22 cellular contexts compared by ENCODE assay signal in the genomic region with DNA sequence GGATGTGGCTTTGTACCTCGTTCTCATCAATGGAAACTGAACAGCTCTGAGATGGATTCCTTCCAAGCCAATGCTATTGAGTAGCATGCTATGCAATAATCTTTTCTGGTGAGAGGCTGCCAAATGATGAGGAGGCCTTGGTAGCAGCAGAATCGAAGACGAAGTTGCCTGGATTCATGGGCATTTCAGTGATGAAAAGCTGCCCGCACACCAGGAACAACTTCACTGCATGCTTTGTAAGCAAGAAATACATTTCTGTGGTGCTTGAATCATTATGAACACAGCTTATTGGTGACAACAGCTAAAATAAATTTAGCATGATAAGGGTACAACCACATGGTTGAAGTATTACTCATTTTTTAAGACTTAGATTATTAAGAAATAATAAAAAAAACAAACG.
"Had no signal": no experiment of that assay in that cellular context is flagged by ENCODE, and none has a peak within 500 bp of the region (broad histone marks: within the 10 kb centered on the region; RNA-seq: fewer than 3 reads in every experiment).

No MANE protein-coding gene starts in this region.

- H3K4me1 ChIP-seq: gastrocnemius medialis, lower lobe of right lung, parathyroid adenoma, prostate gland, testis, tibial nerve had no signal

- DNase-seq: dorsolateral prefrontal cortex; effector CD8-positive, alpha-beta T cell; gastrocnemius medialis; glutamatergic neuron; immature natural killer cell; kidney; left cardiac atrium; left ventricle myocardium inferior; lower lobe of right lung; midbrain; naive B cell; stimulated activated CD4-positive, alpha-beta T cell treated with anti-CD3 and anti-CD28 coated beads, Interleukin-2, amount 100 ng/mL, for 24 hours; stimulated activated CD4-positive, alpha-beta T cell treated with anti-CD3 and anti-CD28 coated beads, Interleukin-4, amount 100 ng/mL, for 4 hours; stimulated activated naive B cell treated with anti-CD40 and anti-IgM and Interleukin-4, amounts not matched to agents 10 μg/mL and 1 μg/mL and 100 μg/mL, for 72 hours; stimulated activated naive CD8-positive, alpha-beta T cell treated with anti-CD3 and anti-CD28 coated beads, Interleukin-15, amount 100 ng/mL, for 72 hours; testis had no signal

- H3K27me3 ChIP-seq: dorsolateral prefrontal cortex, gastrocnemius medialis, testis, tibial nerve had no signal

- H3K4me3 ChIP-seq: coronary artery, dorsolateral prefrontal cortex, gastrocnemius medialis, left ventricle myocardium inferior, lower lobe of right lung, prostate gland, skin epidermis, testis, tibial nerve had no signal

- ATAC-seq: gastrocnemius medialis; left cardiac atrium; lower lobe of right lung; sciatic nerve; stimulated activated naive B cell treated with anti-CD40 and anti-IgM and Interleukin-4, amounts not matched to agents 10 μg/mL and 1 μg/mL and 100 μg/mL, for 72 hours; stimulated activated naive CD8-positive, alpha-beta T cell treated with anti-CD3 and anti-CD28 coated beads, Interleukin-15, amount 100 ng/mL, for 72 hours had no signal

- H2AFZ ChIP-seq: parathyroid adenoma had no signal

- H3K9me3 ChIP-seq: gastrocnemius medialis, left ventricle myocardium inferior, lower lobe of right lung, prostate gland, testis, tibial nerve had no signal

- H3K9ac ChIP-seq: parathyroid adenoma had no signal

- H3K27ac ChIP-seq: coronary artery, dorsolateral prefrontal cortex, gastrocnemius medialis, left ventricle myocardium inferior, lower lobe of right lung, parathyroid adenoma, prostate gland, skin epidermis, testis, tibial nerve had no signal

- H3K36me3 ChIP-seq: gastrocnemius medialis, left ventricle myocardium inferior, lower lobe of right lung, prostate gland, tibial nerve had no signal
